In genomic region chr4:142356118-142356759, GRCh38 we compare ENCODE assay signal across 25 cellular contexts.
DNase-seq lines count a peak whose midpoint lies in the region; ATAC-seq and TF ChIP-seq lines count a peak whose summit lies in the region.
"Had no signal": no experiment of that assay in that cellular context is flagged by ENCODE, and none has a peak within 500 bp of the region (broad histone marks: within the 10 kb centered on the region; RNA-seq: fewer than 3 reads in every experiment).

No MANE protein-coding gene starts in this region.

- H3K36me3 ChIP-seq in RWPE2 (ENCODE audit: low read depth) = no peaks in the 10 kb centered on the region; the same call in none of the 2 replicates
- no peaks in the 10 kb centered on the region for H3K36me3 ChIP-seq in testis (ENCODE audit: low read depth, missing control alignments)
- H3K36me3 ChIP-seq: ascending aorta; BLaER1 treated with 17β-estradiol and CSF1 and Interleukin-3, amounts not matched to agents 10 nM and 100 nM; esophagus squamous epithelium; gastroesophageal sphincter; suprapubic skin had no signal

- no peaks in the 10 kb centered on the region for H3K9me3 ChIP-seq in RWPE2 (ENCODE audit: severe bottlenecking)
- H3K9me3 ChIP-seq in testis = no peaks in the 10 kb centered on the region
- H3K9me3 ChIP-seq: ascending aorta; BLaER1 treated with 17β-estradiol and CSF1 and Interleukin-3, amounts not matched to agents 10 nM and 100 nM; esophagus squamous epithelium; gastroesophageal sphincter; suprapubic skin had no signal

- H3K27ac ChIP-seq in RWPE2 (ENCODE audit: poor library complexity, severe bottlenecking) = peak overlapping the region; percentile 69
- no peak overlapping the region for H3K27ac ChIP-seq in testis
- H3K27ac ChIP-seq: BLaER1 treated with 17β-estradiol and CSF1 and Interleukin-3, amounts not matched to agents 10 nM and 100 nM; esophagus squamous epithelium; gastroesophageal sphincter; suprapubic skin had no signal

- no peaks in the 10 kb centered on the region for H3K27me3 Mint-ChIP-seq in activated naive CD4-positive, alpha-beta T cell treated with anti-CD3 and anti-CD28 coated beads for 36 hours (ENCODE audit: low read depth)
- H3K27me3 Mint-ChIP-seq in activated naive CD8-positive, alpha-beta T cell treated with anti-CD3 and anti-CD28 coated beads, Interleukin-2, amount 10 ng/mL, durations not matched to agents 7 days and 5 days = no peaks in the 10 kb centered on the region

- H3K4me1 Mint-ChIP-seq in activated naive CD4-positive, alpha-beta T cell treated with anti-CD3 and anti-CD28 coated beads for 36 hours (ENCODE audit: low read depth) = peaks cover 90% of the 10 kb centered on the region
- H3K4me1 Mint-ChIP-seq in activated naive CD8-positive, alpha-beta T cell treated with anti-CD3 and anti-CD28 coated beads, Interleukin-2, amount 10 ng/mL, durations not matched to agents 7 days and 5 days = peaks cover 55% of the 10 kb centered on the region
- peaks cover 55% of the 10 kb centered on the region for H3K4me1 Mint-ChIP-seq in stimulated activated effector memory CD8-positive, alpha-beta T cell treated with anti-CD3 and anti-CD28 coated beads, Interleukin-12 subunit alpha, Interleukin-12 subunit beta, amount 100 ng/mL, for 72 hours

- H3K27me3 ChIP-seq in RWPE2 (ENCODE audit: insufficient read depth, poor library complexity, severe bottlenecking) (no peaks in the 10 kb centered on the region), testis (no peaks in the 10 kb centered on the region)
- H3K27me3 ChIP-seq: ascending aorta; BLaER1 treated with 17β-estradiol and CSF1 and Interleukin-3, amounts not matched to agents 10 nM and 100 nM; esophagus squamous epithelium; gastroesophageal sphincter; suprapubic skin had no signal

- POLR2A ChIA-PET in activated naive CD8-positive, alpha-beta T cell treated with anti-CD3 and anti-CD28 coated beads, Interleukin-2, amount 10 ng/mL, durations not matched to agents 7 days and 5 days (lab: Charles Lee) = interaction anchor here (1.1 to 3.1 kb wide), 6 partner anchors 9 to 343 kb away, joined by 3 to 31 read pairs (median 3); no protein-coding TSS in a partner anchor

- CTCF ChIA-PET in activated naive CD4-positive, alpha-beta T cell treated with anti-CD3 and anti-CD28 coated beads for 36 hours (lab: Charles Lee) = interaction anchor here (0.7 to 2.7 kb wide), 15 partner anchors 9 to 197 kb away, joined by 3 to 16 read pairs (median 4); no protein-coding TSS in a partner anchor

- TF ChIP-seq POLR2A in testis (IDR thresholded peaks at IDR 0.05) = no peak

- peaks cover 63% of the 10 kb centered on the region for H3K4me1 ChIP-seq in RWPE2 (ENCODE audit: insufficient read depth, poor library complexity, severe bottlenecking)
- H3K4me1 ChIP-seq in testis = peaks cover 14% of the 10 kb centered on the region

- intact Hi-C loops in activated naive CD4-positive, alpha-beta T cell treated with anti-CD3 and anti-CD28 coated beads for 36 hours (cut with micrococcal nuclease) = loop anchor here (1.0 to 10.0 kb wide), 2 partner anchors 21 to 829 kb away; partner anchors contain the start of gene USP38
- intact Hi-C loops in testis (cut with DNase I; ENCODE audit: low total_unique reads) = loop anchor here (10.0 kb wide), 1 partner anchor 489 kb away; the partner anchor contains the start of gene INPP4B

- DNase-seq in activated naive CD4-positive, alpha-beta T cell treated with anti-CD3 and anti-CD28 coated beads for 36 hours = no peak
- no peak for DNase-seq in activated naive CD4-positive, alpha-beta T cell treated with anti-CD3 and anti-CD28 coated beads, Interleukin-2, amount 50 U/mL, for 16 hours
- DNase-seq in RWPE2 (ENCODE audit: low spot score) (no peak), testis (no peak), middle frontal gyrus (ENCODE audit: extremely low spot score, low spot score) (no peak), pons (ENCODE audit: low spot score) (no peak)
- DNase-seq in activated naive CD8-positive, alpha-beta T cell treated with anti-CD3 and anti-CD28 coated beads, Interleukin-2, amount 10 ng/mL, durations not matched to agents 7 days and 5 days = no peak
- no peak for DNase-seq in stimulated activated effector memory CD8-positive, alpha-beta T cell treated with anti-CD3 and anti-CD28 coated beads, Interleukin-12 subunit alpha, Interleukin-12 subunit beta, amount 100 ng/mL, for 72 hours (ENCODE audit: low spot score in 2 of 2)
- DNase-seq: ACHN; DMS153; effector CD4-positive, alpha-beta T cell; esophagus squamous epithelium; GDM1; NCI-H1694; NCI-H2171 treated with DMSO at 0.1 percent for 48 hours; NCI-H69; right cardiac atrium; stimulated activated CD8-positive, alpha-beta memory T cell treated with anti-CD3 and anti-CD28 coated beads, Interleukin-4, amount 100 ng/mL, for 48 hours had no signal

- no peak for ATAC-seq in RWPE2 (ENCODE audit: low read depth)
- no peak for ATAC-seq in activated naive CD8-positive, alpha-beta T cell treated with anti-CD3 and anti-CD28 coated beads, Interleukin-2, amount 10 ng/mL, durations not matched to agents 7 days and 5 days (ENCODE audit: low read depth)
- ATAC-seq in stimulated activated effector memory CD8-positive, alpha-beta T cell treated with anti-CD3 and anti-CD28 coated beads, Interleukin-12 subunit alpha, Interleukin-12 subunit beta, amount 100 ng/mL, for 72 hours = peak; percentile 53
- ATAC-seq: gastroesophageal sphincter, HepG2, right cardiac atrium, Right ventricle myocardium inferior had no signal

- H3K4me3 Mint-ChIP-seq in activated naive CD4-positive, alpha-beta T cell treated with anti-CD3 and anti-CD28 coated beads for 36 hours = no peak overlapping the region
- H3K4me3 Mint-ChIP-seq in activated naive CD8-positive, alpha-beta T cell treated with anti-CD3 and anti-CD28 coated beads, Interleukin-2, amount 10 ng/mL, durations not matched to agents 7 days and 5 days = peak overlapping the region; percentile 38
- H3K4me3 Mint-ChIP-seq in stimulated activated effector memory CD8-positive, alpha-beta T cell treated with anti-CD3 and anti-CD28 coated beads, Interleukin-12 subunit alpha, Interleukin-12 subunit beta, amount 100 ng/mL, for 72 hours = peak overlapping the region; percentile 56

- H3K9me3 Mint-ChIP-seq in activated naive CD4-positive, alpha-beta T cell treated with anti-CD3 and anti-CD28 coated beads for 36 hours = no peaks in the 10 kb centered on the region
- peaks cover 2% of the 10 kb centered on the region for H3K9me3 Mint-ChIP-seq in activated naive CD8-positive, alpha-beta T cell treated with anti-CD3 and anti-CD28 coated beads, Interleukin-2, amount 10 ng/mL, durations not matched to agents 7 days and 5 days
- H3K9me3 Mint-ChIP-seq in stimulated activated effector memory CD8-positive, alpha-beta T cell treated with anti-CD3 and anti-CD28 coated beads, Interleukin-12 subunit alpha, Interleukin-12 subunit beta, amount 100 ng/mL, for 72 hours = no peaks in the 10 kb centered on the region

- no peak overlapping the region for H3K4me3 ChIP-seq in RWPE2 (ENCODE audit: severe bottlenecking)
- no peak overlapping the region for H3K4me3 ChIP-seq in testis
- H3K4me3 ChIP-seq: ascending aorta; BLaER1 treated with 17β-estradiol and CSF1 and Interleukin-3, amounts not matched to agents 10 nM and 100 nM; esophagus squamous epithelium; gastroesophageal sphincter; lung; suprapubic skin had no signal

- H3K36me3 Mint-ChIP-seq in activated naive CD4-positive, alpha-beta T cell treated with anti-CD3 and anti-CD28 coated beads for 36 hours (ENCODE audit: low read depth) = peaks cover 2% of the 10 kb centered on the region
- H3K36me3 Mint-ChIP-seq in activated naive CD8-positive, alpha-beta T cell treated with anti-CD3 and anti-CD28 coated beads, Interleukin-2, amount 10 ng/mL, durations not matched to agents 7 days and 5 days = peaks cover 5% of the 10 kb centered on the region
- no peaks in the 10 kb centered on the region for H3K36me3 Mint-ChIP-seq in stimulated activated effector memory CD8-positive, alpha-beta T cell treated with anti-CD3 and anti-CD28 coated beads, Interleukin-12 subunit alpha, Interleukin-12 subunit beta, amount 100 ng/mL, for 72 hours

- H3K27ac Mint-ChIP-seq in activated naive CD4-positive, alpha-beta T cell treated with anti-CD3 and anti-CD28 coated beads for 36 hours = peak overlapping the region; percentile 90
- peak overlapping the region; percentile 83 for H3K27ac Mint-ChIP-seq in activated naive CD8-positive, alpha-beta T cell treated with anti-CD3 and anti-CD28 coated beads, Interleukin-2, amount 10 ng/mL, durations not matched to agents 7 days and 5 days
- peak overlapping the region; percentile 86 for H3K27ac Mint-ChIP-seq in stimulated activated effector memory CD8-positive, alpha-beta T cell treated with anti-CD3 and anti-CD28 coated beads, Interleukin-12 subunit alpha, Interleukin-12 subunit beta, amount 100 ng/mL, for 72 hours

- TF ChIP-seq CTCF in RWPE2 (IDR thresholded peaks at IDR 0.05; ENCODE audit: poor library complexity, severe bottlenecking) (no peak), testis (IDR thresholded peaks at IDR 0.05) (no peak)
